ENCODE assay signal across 8 cellular contexts in the genomic region with DNA sequence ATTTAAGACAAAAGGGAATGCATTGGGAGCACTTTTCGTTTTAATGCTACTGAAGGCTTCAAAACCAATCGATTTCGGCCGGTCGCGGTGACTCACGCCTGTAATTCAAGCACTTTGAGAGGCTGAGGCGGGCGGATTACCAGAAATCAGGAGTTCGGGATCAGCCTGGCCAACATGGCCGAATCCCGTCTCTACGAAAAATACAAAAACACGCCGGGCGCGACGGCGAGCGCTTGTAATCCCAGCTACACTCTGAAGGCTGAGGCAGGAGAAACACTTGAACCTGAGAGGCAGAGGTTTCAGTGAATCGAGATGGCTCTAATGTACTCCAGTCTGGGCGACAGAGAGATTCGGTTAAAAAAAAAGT. TPM values are rescaled to one million over a fixed set of nuclear protein-coding genes. Genes with fewer than 3 reads are reported as not detected.
DNase-seq lines count a peak whose midpoint lies in the region; ATAC-seq, FAIRE-seq and TF ChIP-seq lines count a peak whose summit lies in the region.

No MANE protein-coding gene starts in this region.

- ATAC-seq in HG03066 (IDR thresholded peaks at IDR 0.05; ENCODE audit: low read depth, unreplicated experiment): peak; percentile 21

- TF ChIP-seq CTCF in bronchial epithelial cell (IDR thresholded peaks at IDR 0.05; ENCODE audit: insufficient read depth, low read length, severe bottlenecking): no peak

- peak overlapping the region; percentile 56 for H3K4me3 ChIP-seq in bronchial epithelial cell (ENCODE audit: low read depth, low read length)

- DNase-seq in NK-92 treated with Interleukin-12 subunit alpha and Interleukin-12 subunit beta, amount 100 ng/mL, for 24 hours (lab: John Stamatoyannopoulos, UW): peak; percentile 64
- no peak for DNase-seq in NK-92 (lab: John Stamatoyannopoulos, UW; ENCODE audit: unreplicated experiment)
- DNase-seq in SW480 (ENCODE audit: low spot score): peak; percentile 61
- DNase-seq in bronchial epithelial cell (ENCODE audit: low read depth): peak; percentile 57
- peak; percentile 79 for DNase-seq in kidney tubule cell (ENCODE audit: low spot score)
- DNase-seq in stimulated activated CD4-positive, alpha-beta T cell treated with anti-CD3 and anti-CD28 coated beads, Interleukin-1b, Interleukin-23, amount 100 ng/mL, for 48 hours: peak; percentile 78
- no peak for DNase-seq in GDM1 (lab: John Stamatoyannopoulos, UW)

- H3K27me3 ChIP-seq in bronchial epithelial cell (ENCODE audit: control insufficient read depth, insufficient read depth, low read length): no peaks in the 10 kb centered on the region

- FAIRE-seq in bronchial epithelial cell (lab: Jason Lieb, UNC): no peak

- H3K36me3 ChIP-seq in bronchial epithelial cell (ENCODE audit: control insufficient read depth, insufficient read depth, low read length): no peaks in the 10 kb centered on the region

RNA-seq across cellular contexts. Expression of a gene that starts 58.4 kb away (rescaled TPM):
- total RNA-seq in bronchial epithelial cell: 2.9 and 4.2 TPM in 2 replicates

Comparison
In these comparisons a context has a peak if more than half of its experiments do, and no peak if none do; other contexts are left out.
1. DNase-seq: peak in NK-92 treated with Interleukin-12 subunit alpha and Interleukin-12 subunit beta, amount 100 ng/mL, for 24 hours (single experiment), SW480 (single experiment), bronchial epithelial cell (single experiment), kidney tubule cell (single experiment) and stimulated activated CD4-positive, alpha-beta T cell treated with anti-CD3 and anti-CD28 coated beads, Interleukin-1b, Interleukin-23, amount 100 ng/mL, for 48 hours (single experiment); none in NK-92 (single experiment) and GDM1 (single experiment).